Comparison of ENCODE assay signal across 1 cellular context in the genomic region with DNA sequence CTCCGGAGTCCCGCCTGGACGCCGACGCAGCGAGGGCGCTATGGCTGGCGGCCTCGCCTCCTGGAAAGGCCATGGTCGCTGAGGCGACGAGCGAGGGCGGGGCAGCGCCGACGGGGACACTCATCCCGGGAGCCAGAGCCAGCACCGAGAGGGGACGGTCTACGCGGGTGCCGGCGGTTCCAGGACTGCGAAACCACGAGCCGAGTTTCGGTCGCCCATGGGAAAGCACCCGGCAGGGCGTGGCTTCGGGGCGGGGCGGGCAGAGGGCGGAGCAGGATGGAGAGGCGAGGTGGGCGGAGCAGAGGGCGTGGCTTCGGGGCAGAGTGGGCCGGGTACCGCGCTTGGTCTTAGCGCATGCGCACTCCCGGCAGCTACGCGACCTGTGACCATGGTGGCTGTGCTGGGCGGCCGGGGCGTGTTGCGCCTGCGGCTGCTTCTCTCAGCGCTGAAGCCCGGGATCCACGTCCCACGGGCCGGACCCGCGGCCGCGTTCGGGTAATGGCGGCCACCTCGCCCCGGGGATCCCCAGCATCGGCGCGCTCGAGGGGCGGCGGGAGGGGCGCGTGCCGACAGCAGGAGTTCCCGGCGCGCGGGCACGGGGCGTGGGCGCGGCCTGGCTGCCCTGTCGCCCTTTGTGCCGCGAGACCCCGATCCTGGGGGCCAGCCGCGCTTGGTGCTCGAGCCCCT.
TF ChIP-seq lines count a peak whose summit lies in the region.

TSS of gene BPHL (plus strand) at position 359 of the 687 bp plus-strand sequence. CDS start at position 389, 30 bp downstream.

TF ChIP-seq in HepG2, 621 proteins besides CTCF, POLR2A, EP300 and RAD21 (continued from another document and continues in another):
- TF ChIP-seq ZIK1 (CRISPR knock-in tag; IDR thresholded peaks at IDR 0.05; ENCODE audit: borderline replicate concordance, low read depth) (peak; percentile 89), HMG20B (CRISPR knock-in tag; conservative IDR thresholded peaks at IDR 0.05) (no peak; the same call in 1 of the 2 replicates), ZNF501 (CRISPR knock-in tag; IDR thresholded peaks at IDR 0.05) (peak; percentile 99), HDAC2 (CRISPR knock-in tag; IDR thresholded peaks at IDR 0.05) (peak; percentile 82; the same call in 1 of the 2 replicates), BRD4 (CRISPR knock-in tag; IDR thresholded peaks at IDR 0.05) (peak; percentile 28; the same call in 1 of the 2 replicates), ZNF776 (CRISPR knock-in tag; IDR thresholded peaks at IDR 0.05) (no peak; the same call in 1 of the 2 replicates), CAMTA2 (CRISPR knock-in tag; IDR thresholded peaks at IDR 0.05; ENCODE audit: borderline replicate concordance) (no peak), ZNF564 (CRISPR knock-in tag; IDR thresholded peaks at IDR 0.05) (no peak), SP1 (IDR thresholded peaks at IDR 0.05) (peak; percentile 65; the same call in 1 of the 2 replicates), SP1 (CRISPR knock-in tag; IDR thresholded peaks at IDR 0.05) (peak; percentile 91), PHF5A (CRISPR knock-in tag; IDR thresholded peaks at IDR 0.05; ENCODE audit: low read depth, unreplicated experiment) (no peak), SALL1 (CRISPR knock-in tag; IDR thresholded peaks at IDR 0.05) (peak; percentile 92), KAT8 (CRISPR knock-in tag; IDR thresholded peaks at IDR 0.05) (peak; percentile 70), ZNF230 (CRISPR knock-in tag; IDR thresholded peaks at IDR 0.05) (peak; percentile 92), ZNF343 (CRISPR knock-in tag; IDR thresholded peaks at IDR 0.05) (peak; percentile 96), REL (CRISPR knock-in tag; conservative IDR thresholded peaks at IDR 0.05) (peak; percentile 90), GABPB1 (CRISPR knock-in tag; IDR thresholded peaks at IDR 0.05) (peak; percentile 79), ZBTB44 (CRISPR knock-in tag; IDR thresholded peaks at IDR 0.05) (no peak), WIZ (CRISPR knock-in tag; IDR thresholded peaks at IDR 0.05) (no peak), RFXAP (CRISPR knock-in tag; IDR thresholded peaks at IDR 0.05; ENCODE audit: borderline replicate concordance) (no peak; the same call in 1 of the 2 replicates), RBM22 (optimal IDR thresholded peaks at IDR 0.05; ENCODE audit: low read length) (no peak), PTBP1 (IDR thresholded peaks at IDR 0.05; ENCODE audit: low read depth, low read length, poor library complexity, severe bottlenecking) (no peak), ZNF10 (CRISPR knock-in tag; IDR thresholded peaks at IDR 0.05; ENCODE audit: borderline replicate concordance, low read depth) (no peak), LBX2 (CRISPR knock-in tag; IDR thresholded peaks at IDR 0.05; ENCODE audit: borderline replicate concordance) (peak; percentile 94), CEBPZ (IDR thresholded peaks at IDR 0.05; ENCODE audit: low read length) (no peak), DR1 (CRISPR knock-in tag; IDR thresholded peaks at IDR 0.05) (peak; percentile 86)
- TF ChIP-seq, protein P1, sequence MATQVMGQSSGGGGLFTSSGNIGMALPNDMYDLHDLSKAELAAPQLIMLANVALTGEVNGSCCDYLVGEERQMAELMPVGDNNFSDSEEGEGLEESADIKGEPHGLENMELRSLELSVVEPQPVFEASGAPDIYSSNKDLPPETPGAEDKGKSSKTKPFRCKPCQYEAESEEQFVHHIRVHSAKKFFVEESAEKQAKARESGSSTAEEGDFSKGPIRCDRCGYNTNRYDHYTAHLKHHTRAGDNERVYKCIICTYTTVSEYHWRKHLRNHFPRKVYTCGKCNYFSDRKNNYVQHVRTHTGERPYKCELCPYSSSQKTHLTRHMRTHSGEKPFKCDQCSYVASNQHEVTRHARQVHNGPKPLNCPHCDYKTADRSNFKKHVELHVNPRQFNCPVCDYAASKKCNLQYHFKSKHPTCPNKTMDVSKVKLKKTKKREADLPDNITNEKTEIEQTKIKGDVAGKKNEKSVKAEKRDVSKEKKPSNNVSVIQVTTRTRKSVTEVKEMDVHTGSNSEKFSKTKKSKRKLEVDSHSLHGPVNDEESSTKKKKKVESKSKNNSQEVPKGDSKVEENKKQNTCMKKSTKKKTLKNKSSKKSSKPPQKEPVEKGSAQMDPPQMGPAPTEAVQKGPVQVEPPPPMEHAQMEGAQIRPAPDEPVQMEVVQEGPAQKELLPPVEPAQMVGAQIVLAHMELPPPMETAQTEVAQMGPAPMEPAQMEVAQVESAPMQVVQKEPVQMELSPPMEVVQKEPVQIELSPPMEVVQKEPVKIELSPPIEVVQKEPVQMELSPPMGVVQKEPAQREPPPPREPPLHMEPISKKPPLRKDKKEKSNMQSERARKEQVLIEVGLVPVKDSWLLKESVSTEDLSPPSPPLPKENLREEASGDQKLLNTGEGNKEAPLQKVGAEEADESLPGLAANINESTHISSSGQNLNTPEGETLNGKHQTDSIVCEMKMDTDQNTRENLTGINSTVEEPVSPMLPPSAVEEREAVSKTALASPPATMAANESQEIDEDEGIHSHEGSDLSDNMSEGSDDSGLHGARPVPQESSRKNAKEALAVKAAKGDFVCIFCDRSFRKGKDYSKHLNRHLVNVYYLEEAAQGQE (IDR thresholded peaks at IDR 0.05; ENCODE audit: borderline replicate concordance in 1 of 2, low read depth in 1 of 2, low read length in 2 of 2) = peak in 1 of 2 experiments; percentile 13; a peak in 1 of 4 replicates
- TF ChIP-seq, protein P2, sequence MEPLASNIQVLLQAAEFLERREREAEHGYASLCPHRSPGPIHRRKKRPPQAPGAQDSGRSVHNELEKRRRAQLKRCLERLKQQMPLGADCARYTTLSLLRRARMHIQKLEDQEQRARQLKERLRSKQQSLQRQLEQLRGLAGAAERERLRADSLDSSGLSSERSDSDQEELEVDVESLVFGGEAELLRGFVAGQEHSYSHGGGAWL (CRISPR knock-in tag; IDR thresholded peaks at IDR 0.05) = peak; percentile 91
- TF ChIP-seq, protein P3, sequence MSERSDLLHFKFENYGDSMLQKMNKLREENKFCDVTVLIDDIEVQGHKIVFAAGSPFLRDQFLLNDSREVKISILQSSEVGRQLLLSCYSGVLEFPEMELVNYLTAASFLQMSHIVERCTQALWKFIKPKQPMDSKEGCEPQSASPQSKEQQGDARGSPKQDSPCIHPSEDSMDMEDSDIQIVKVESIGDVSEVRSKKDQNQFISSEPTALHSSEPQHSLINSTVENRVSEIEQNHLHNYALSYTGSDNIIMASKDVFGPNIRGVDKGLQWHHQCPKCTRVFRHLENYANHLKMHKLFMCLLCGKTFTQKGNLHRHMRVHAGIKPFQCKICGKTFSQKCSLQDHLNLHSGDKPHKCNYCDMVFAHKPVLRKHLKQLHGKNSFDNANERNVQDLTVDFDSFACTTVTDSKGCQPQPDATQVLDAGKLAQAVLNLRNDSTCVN (CRISPR knock-in tag; IDR thresholded peaks at IDR 0.05; ENCODE audit: borderline replicate concordance) = peak; percentile 87
- TF ChIP-seq, protein P4, sequence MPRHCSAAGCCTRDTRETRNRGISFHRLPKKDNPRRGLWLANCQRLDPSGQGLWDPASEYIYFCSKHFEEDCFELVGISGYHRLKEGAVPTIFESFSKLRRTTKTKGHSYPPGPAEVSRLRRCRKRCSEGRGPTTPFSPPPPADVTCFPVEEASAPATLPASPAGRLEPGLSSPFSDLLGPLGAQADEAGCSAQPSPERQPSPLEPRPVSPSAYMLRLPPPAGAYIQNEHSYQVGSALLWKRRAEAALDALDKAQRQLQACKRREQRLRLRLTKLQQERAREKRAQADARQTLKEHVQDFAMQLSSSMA (CRISPR knock-in tag; IDR thresholded peaks at IDR 0.05) = peak; percentile 96
- TF ChIP-seq, protein P5, sequence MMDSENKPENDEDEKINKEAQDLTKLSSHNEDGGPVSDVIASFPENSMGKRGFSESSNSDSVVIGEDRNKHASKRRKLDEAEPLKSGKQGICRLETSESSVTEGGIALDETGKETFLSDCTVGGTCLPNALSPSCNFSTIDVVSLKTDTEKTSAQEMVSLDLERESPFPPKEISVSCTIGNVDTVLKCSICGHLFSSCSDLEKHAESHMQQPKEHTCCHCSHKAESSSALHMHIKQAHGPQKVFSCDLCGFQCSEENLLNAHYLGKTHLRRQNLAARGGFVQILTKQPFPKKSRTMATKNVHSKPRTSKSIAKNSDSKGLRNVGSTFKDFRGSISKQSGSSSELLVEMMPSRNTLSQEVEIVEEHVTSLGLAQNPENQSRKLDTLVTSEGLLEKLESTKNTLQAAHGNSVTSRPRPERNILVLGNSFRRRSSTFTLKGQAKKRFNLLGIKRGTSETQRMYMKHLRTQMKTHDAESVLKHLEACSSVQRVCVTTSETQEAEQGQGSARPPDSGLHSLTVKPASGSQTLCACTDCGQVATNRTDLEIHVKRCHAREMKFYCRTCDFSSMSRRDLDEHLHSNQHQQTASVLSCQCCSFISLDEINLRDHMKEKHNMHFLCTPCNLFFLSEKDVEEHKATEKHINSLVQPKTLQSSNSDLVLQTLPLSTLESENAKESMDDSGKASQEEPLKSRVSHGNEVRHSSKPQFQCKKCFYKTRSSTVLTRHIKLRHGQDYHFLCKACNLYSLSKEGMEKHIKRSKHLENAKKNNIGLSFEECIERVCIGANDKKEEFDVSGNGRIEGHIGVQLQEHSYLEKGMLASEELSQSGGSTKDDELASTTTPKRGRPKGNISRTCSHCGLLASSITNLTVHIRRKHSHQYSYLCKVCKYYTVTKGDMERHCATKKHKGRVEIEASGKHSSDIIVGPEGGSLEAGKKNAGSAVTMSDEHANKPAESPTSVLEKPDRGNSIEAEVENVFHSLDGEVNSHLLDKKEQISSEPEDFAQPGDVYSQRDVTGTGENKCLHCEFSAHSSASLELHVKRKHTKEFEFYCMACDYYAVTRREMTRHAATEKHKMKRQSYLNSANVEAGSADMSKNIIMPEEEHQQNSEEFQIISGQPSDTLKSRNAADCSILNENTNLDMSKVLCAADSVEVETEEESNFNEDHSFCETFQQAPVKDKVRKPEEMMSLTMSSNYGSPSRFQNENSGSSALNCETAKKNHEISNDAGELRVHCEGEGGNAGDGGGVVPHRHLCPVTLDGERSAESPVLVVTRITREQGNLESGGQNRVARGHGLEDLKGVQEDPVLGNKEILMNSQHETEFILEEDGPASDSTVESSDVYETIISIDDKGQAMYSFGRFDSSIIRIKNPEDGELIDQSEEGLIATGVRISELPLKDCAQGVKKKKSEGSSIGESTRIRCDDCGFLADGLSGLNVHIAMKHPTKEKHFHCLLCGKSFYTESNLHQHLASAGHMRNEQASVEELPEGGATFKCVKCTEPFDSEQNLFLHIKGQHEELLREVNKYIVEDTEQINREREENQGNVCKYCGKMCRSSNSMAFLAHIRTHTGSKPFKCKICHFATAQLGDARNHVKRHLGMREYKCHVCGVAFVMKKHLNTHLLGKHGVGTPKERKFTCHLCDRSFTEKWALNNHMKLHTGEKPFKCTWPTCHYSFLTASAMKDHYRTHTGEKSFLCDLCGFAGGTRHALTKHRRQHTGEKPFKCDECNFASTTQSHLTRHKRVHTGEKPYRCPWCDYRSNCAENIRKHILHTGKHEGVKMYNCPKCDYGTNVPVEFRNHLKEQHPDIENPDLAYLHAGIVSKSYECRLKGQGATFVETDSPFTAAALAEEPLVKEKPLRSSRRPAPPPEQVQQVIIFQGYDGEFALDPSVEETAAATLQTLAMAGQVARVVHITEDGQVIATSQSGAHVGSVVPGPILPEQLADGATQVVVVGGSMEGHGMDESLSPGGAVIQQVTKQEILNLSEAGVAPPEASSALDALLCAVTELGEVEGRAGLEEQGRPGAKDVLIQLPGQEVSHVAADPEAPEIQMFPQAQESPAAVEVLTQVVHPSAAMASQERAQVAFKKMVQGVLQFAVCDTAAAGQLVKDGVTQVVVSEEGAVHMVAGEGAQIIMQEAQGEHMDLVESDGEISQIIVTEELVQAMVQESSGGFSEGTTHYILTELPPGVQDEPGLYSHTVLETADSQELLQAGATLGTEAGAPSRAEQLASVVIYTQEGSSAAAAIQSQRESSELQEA (CRISPR knock-in tag; IDR thresholded peaks at IDR 0.05; ENCODE audit: not compliant biosample characterization) = peak; percentile 93
